ENCODE assay signal across 8 cellular contexts in the genomic region with DNA sequence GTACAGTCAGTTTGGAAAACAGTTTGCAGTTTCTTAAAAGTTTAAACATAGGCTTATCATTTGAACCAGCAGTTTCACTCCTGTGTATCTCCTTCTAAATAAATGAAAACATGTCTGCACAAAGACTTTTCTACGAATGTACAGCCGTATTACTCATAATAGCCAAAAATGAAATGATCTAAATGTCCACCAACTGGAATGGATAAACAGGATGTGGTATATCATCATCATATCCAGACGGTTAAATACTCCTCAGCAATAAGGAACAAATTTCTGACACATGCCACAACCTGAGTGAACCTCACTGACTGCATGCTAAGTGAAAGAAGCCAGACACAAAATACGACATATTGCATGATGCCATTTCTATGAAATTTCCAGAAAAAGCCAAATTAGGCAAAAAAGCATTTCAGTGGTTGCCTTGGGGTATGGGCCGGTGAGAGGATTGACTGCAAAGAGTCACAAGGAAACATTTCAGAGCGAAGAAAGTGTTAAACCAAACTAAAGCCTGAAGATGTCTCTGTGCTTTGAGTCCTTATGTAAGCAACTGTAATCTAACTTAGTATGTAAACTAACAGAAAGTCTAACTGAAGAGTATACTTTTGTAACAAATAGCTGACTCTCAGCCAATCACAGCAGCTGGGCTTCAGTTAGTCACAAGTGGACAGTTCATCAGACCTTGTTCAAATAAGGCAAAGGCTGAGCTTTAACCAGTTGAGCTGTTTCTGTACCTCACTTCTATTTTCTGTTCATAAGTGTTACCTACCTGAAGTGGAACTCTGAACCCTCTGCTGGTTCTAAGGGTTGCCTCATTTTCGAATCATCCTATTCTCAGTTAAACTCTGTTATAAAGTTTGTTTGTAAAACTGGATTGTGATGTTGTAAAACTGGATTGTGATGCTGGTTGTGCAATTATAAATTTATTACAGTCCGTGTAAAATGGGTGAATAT.
DNase-seq lines count a peak whose midpoint lies in the region; ATAC-seq and TF ChIP-seq lines count a peak whose summit lies in the region.

No MANE protein-coding gene starts in this region.

- peak overlapping the region; percentile 55 to 65 for H3K9ac ChIP-seq in mucosa of rectum (ENCODE audit: low read depth in 1 of 2, low read length in 2 of 2)

- H3K27ac ChIP-seq in mucosa of rectum (ENCODE audit: low read depth in 2 of 2, low read length in 2 of 2) = peak overlapping the region; percentile 92 to 96

- H3K36me3 ChIP-seq in mucosa of rectum (ENCODE audit: control insufficient read depth in 2 of 2, insufficient read depth in 2 of 2, low read length in 2 of 2) = no peaks in the 10 kb centered on the region

- TF ChIP-seq POLR2A in GM19099 (IDR thresholded peaks at IDR 0.05; ENCODE audit: extremely low read depth, insufficient read length, low read depth) = peak; percentile 59

- peak; percentile 57 for ATAC-seq in HG03196 (IDR thresholded peaks at IDR 0.05; ENCODE audit: unreplicated experiment)

- DNase-seq in AG20443 (ENCODE audit: low spot score) = peak; percentile 17
- no peak for DNase-seq in HK-2 (ENCODE audit: unreplicated experiment)
- DNase-seq in ureter (ENCODE audit: low spot score) = no peak
- no peak for DNase-seq in NCI-H82 treated with DMSO at 0.1 percent for 48 hours (lab: John Stamatoyannopoulos, UW; ENCODE audit: unreplicated experiment)

- TF ChIP-seq CTCF in WI38 (IDR thresholded peaks at IDR 0.05; ENCODE audit: low read depth, low read length) = no peak

- H3K9me3 ChIP-seq in mucosa of rectum (ENCODE audit: control insufficient read depth in 2 of 2, low read length in 2 of 2) = no peaks in the 10 kb centered on the region

- H3K4me1 ChIP-seq in mucosa of rectum (ENCODE audit: control insufficient read depth in 2 of 2, insufficient read depth in 2 of 2, low read length in 2 of 2) = peaks cover 80 to 87% of the 10 kb centered on the region in 2 donors

- H3K27me3 ChIP-seq in mucosa of rectum (ENCODE audit: control insufficient read depth in 2 of 2, insufficient read depth in 2 of 2, low read length in 2 of 2) = no peaks in the 10 kb centered on the region

- H3K4me3 ChIP-seq in WI38 (ENCODE audit: low read depth, low read length) = peak overlapping the region; percentile 38
- H3K4me3 ChIP-seq in mucosa of rectum (ENCODE audit: low read length in 2 of 2) = peak overlapping the region; percentile 34 to 70
